In genomic region chr5:116771466-116772151, GRCh38 we compare ENCODE assay signal across 18 cellular contexts.
A peak's percentile ranks its signal among the peaks of the same experiment; 100 is the strongest.
DNase-seq lines count a peak whose midpoint lies in the region; ATAC-seq and TF ChIP-seq lines count a peak whose summit lies in the region.
"Had no signal": no experiment of that assay in that cellular context is flagged by ENCODE, and none has a peak within 500 bp of the region (broad histone marks: within the 10 kb centered on the region; RNA-seq: fewer than 3 reads in every experiment).

No MANE protein-coding gene starts in this region.

- in situ Hi-C loops in gastrocnemius medialis (cut with MboI; ENCODE audit: low sequenced_read_pairs in 4 of 4) = no loop called here

- H3K27me3 ChIP-seq in HUES48 (ENCODE audit: control insufficient read depth, insufficient read depth, low read length) (no peaks in the 10 kb centered on the region), gastrocnemius medialis (no peaks in the 10 kb centered on the region), sigmoid colon (no peaks in the 10 kb centered on the region), uterus (no peaks in the 10 kb centered on the region)
- H3K27me3 ChIP-seq: stomach had no signal

- TF ChIP-seq CTCF in chondrocyte (IDR thresholded peaks at IDR 0.05) = no peak
- no peak for TF ChIP-seq CTCF in gastrocnemius medialis (IDR thresholded peaks at IDR 0.05 in 4 of 5, conservative IDR thresholded peaks at IDR 0.05 in 1 of 5)
- TF ChIP-seq CTCF in sigmoid colon (IDR thresholded peaks at IDR 0.05) = no peak
- TF ChIP-seq CTCF in uterus (IDR thresholded peaks at IDR 0.05) = no peak

- TF ChIP-seq POLR2A in gastrocnemius medialis (IDR thresholded peaks at IDR 0.05) (no peak), sigmoid colon (IDR thresholded peaks at IDR 0.05) (no peak), uterus (IDR thresholded peaks at IDR 0.05) (no peak)

- intact Hi-C loops in left ventricle myocardium superior (cut with micrococcal nuclease) = no loop called here
- intact Hi-C loops in gastrocnemius medialis (cut with DNase I; ENCODE audit: low total_unique reads) = loop anchor here (2.0 kb wide), 1 partner anchor 119 kb away; no protein-coding TSS in a partner anchor
- intact Hi-C loops in sigmoid colon (cut with DNase I) = no loop called here
- intact Hi-C loops in uterus (cut with DNase I; ENCODE audit: low total_unique reads) = no loop called here

- peaks cover 24% of the 10 kb centered on the region for H3K4me1 Mint-ChIP-seq in chondrocyte (ENCODE audit: low read depth)

- H3K27ac ChIP-seq in HUES48 (ENCODE audit: low read depth, low read length) (peak overlapping the region; percentile 59), gastrocnemius medialis (peak overlapping the region in 2 of 4 donors; percentile 7 to 33), sigmoid colon (no peak overlapping the region), uterus (no peak overlapping the region), caudate nucleus (ENCODE audit: low read depth, low read length) (no peak overlapping the region)
- H3K27ac ChIP-seq: prostate gland, stomach had no signal

- H3K4me3 ChIP-seq in HUES48 (ENCODE audit: low read depth, low read length) = no peak overlapping the region
- H3K4me3 ChIP-seq in gastrocnemius medialis = no peak overlapping the region
- H3K4me3 ChIP-seq in sigmoid colon = no peak overlapping the region
- H3K4me3 ChIP-seq in uterus = no peak overlapping the region
- H3K4me3 ChIP-seq: prostate gland, stomach had no signal

- TF ChIP-seq EP300 in sigmoid colon (IDR thresholded peaks at IDR 0.05) = no peak

- peaks cover 56% of the 10 kb centered on the region for H3K4me1 ChIP-seq in HUES48 (ENCODE audit: control insufficient read depth, insufficient read depth, low read length)
- H3K4me1 ChIP-seq in gastrocnemius medialis = no peaks in the 10 kb centered on the region
- H3K4me1 ChIP-seq in sigmoid colon = peaks cover 0 to 18% (median 10%) of the 10 kb centered on the region in 4 donors
- H3K4me1 ChIP-seq in uterus = no peaks in the 10 kb centered on the region
- H3K4me1 ChIP-seq: prostate gland, stomach had no signal

- H3K36me3 Mint-ChIP-seq in chondrocyte (ENCODE audit: low read depth) = no peaks in the 10 kb centered on the region

- DNase-seq in chondrocyte (ENCODE audit: low spot score) (no peak), left ventricle myocardium superior (peak; percentile 36), gastrocnemius medialis (peak in 1 of 2 donors; percentile 20), sigmoid colon (no peak), uterus (no peak), caudate nucleus (lab: John Stamatoyannopoulos, UW) (no peak), D341Med (ENCODE audit: low spot score) (no peak)
- DNase-seq: activated CD4-positive, CD25-positive, alpha-beta regulatory T cell treated with anti-CD3 and anti-CD28 coated beads, Interleukin-2, amount 50 U/mL, for 72 hours; GOT3; NCI-H1694; NCI-H345; NK-92 treated with Interleukin-12 subunit alpha and Interleukin-12 subunit beta, amount 100 ng/mL, for 24 hours; SHP77; stomach; T-helper 2 cell had no signal

- H3K36me3 ChIP-seq in HUES48 (ENCODE audit: control insufficient read depth, insufficient read depth, low read length) (no peaks in the 10 kb centered on the region), gastrocnemius medialis (no peaks in the 10 kb centered on the region), sigmoid colon (no peaks in the 10 kb centered on the region), uterus (no peaks in the 10 kb centered on the region)
- H3K36me3 ChIP-seq: prostate gland, stomach had no signal

- no peaks in the 10 kb centered on the region for H3K9me3 ChIP-seq in HUES48 (ENCODE audit: control insufficient read depth, insufficient read depth, low read length)
- H3K9me3 ChIP-seq in gastrocnemius medialis = no peaks in the 10 kb centered on the region
- H3K9me3 ChIP-seq in sigmoid colon = no peaks in the 10 kb centered on the region
- H3K9me3 ChIP-seq in uterus = no peaks in the 10 kb centered on the region
- H3K9me3 ChIP-seq: prostate gland, stomach had no signal

- peaks cover 2% of the 10 kb centered on the region for H3K27me3 Mint-ChIP-seq in chondrocyte (ENCODE audit: low read depth)

- WGBS in sigmoid colon, 2 donors = 80 to 90% methylated on average over 9 of the region's 9 CpGs

- no peak overlapping the region for H3K4me3 Mint-ChIP-seq in chondrocyte (ENCODE audit: unreplicated experiment)

- H3K27ac Mint-ChIP-seq in chondrocyte (ENCODE audit: unreplicated experiment) = peak overlapping the region; percentile 1

- ATAC-seq in left ventricle myocardium superior = peak; percentile 88
- peak; percentile 30 to 74 for ATAC-seq in gastrocnemius medialis
- ATAC-seq: left lobe of liver had no signal

- H3K9ac ChIP-seq in HUES48 (ENCODE audit: low read depth, low read length) = no peak overlapping the region

- no peaks in the 10 kb centered on the region for H3K9me3 Mint-ChIP-seq in chondrocyte (ENCODE audit: low read depth)
